Comparison of ENCODE assay signal across 1 cellular context in genomic region chr17:2215616-2216364, GRCh38.
A peak's percentile ranks its signal among the peaks of the same experiment; 100 is the strongest.
TF ChIP-seq lines count a peak whose summit lies in the region.

No MANE protein-coding gene starts in this region.

TF ChIP-seq in GM12878, 131 proteins besides CTCF, POLR2A, EP300 and RAD21 (continued from another document and continues in another):
- TF ChIP-seq MYC (IDR thresholded peaks at IDR 0.05; ENCODE audit: insufficient read depth, insufficient read length, insufficient replicate concordance, low read length, severe bottlenecking) (no peak), CHD2 (IDR thresholded peaks at IDR 0.05; ENCODE audit: borderline replicate concordance, low read depth, low read length) (peak; percentile 76), KAT2A (conservative IDR thresholded peaks at IDR 0.05; ENCODE audit: control insufficient read depth, low read depth, low read length) (no peak), EGR1 (IDR thresholded peaks at IDR 0.05; ENCODE audit: borderline replicate concordance in 1 of 2, low read depth in 2 of 2, low read length in 2 of 2) (no peak), NFIC (IDR thresholded peaks at IDR 0.05; ENCODE audit: low read depth, low read length) (no peak), HDAC2 (IDR thresholded peaks at IDR 0.05) (no peak), SREBF1 (IDR thresholded peaks at IDR 0.05; ENCODE audit: low read length) (no peak), NRF1 (conservative IDR thresholded peaks at IDR 0.05; ENCODE audit: low read depth, low read length) (no peak), CBX3 (IDR thresholded peaks at IDR 0.05; ENCODE audit: borderline replicate concordance, low read depth) (no peak), PML (IDR thresholded peaks at IDR 0.05; ENCODE audit: low read length) (peak; percentile 65; the same call in 1 of the 2 replicates), SUPT20H (IDR thresholded peaks at IDR 0.05; ENCODE audit: borderline replicate concordance, control insufficient read depth, low read depth, low read length) (no peak), JUND (IDR thresholded peaks at IDR 0.05; ENCODE audit: low read depth, low read length) (no peak), SMC3 (IDR thresholded peaks at IDR 0.05; ENCODE audit: borderline replicate concordance, low read length) (no peak; the same call in 1 of the 2 replicates), NR2C2 (IDR thresholded peaks at IDR 0.05; ENCODE audit: borderline replicate concordance, control insufficient read depth, insufficient read length, low read depth) (no peak), CHD1 (IDR thresholded peaks at IDR 0.05; ENCODE audit: low read depth, low read length) (0 out of 2 replicates have a peak, but pooled peaks have one; percentile 12), KDM1A (IDR thresholded peaks at IDR 0.05; ENCODE audit: borderline replicate concordance) (no peak), YBX1 (IDR thresholded peaks at IDR 0.05) (no peak), SPI1 (IDR thresholded peaks at IDR 0.05; ENCODE audit: borderline replicate concordance, insufficient read depth, low read depth, low read length) (peak; percentile 31; the same call in 1 of the 2 replicates), ZSCAN29 (IDR thresholded peaks at IDR 0.05) (no peak), ZNF622 (IDR thresholded peaks at IDR 0.05) (no peak), ZBTB40 (IDR thresholded peaks at IDR 0.05; ENCODE audit: borderline replicate concordance) (peak; percentile 40; the same call in 1 of the 2 replicates), BMI1 (IDR thresholded peaks at IDR 0.05; ENCODE audit: borderline replicate concordance) (no peak), CEBPB (IDR thresholded peaks at IDR 0.05; ENCODE audit: borderline replicate concordance in 1 of 2, low read depth in 2 of 2, low read length in 2 of 2) (no peak), TAF1 (IDR thresholded peaks at IDR 0.05; ENCODE audit: borderline replicate concordance, low read depth, low read length) (peak; percentile 71)
- TF ChIP-seq, protein P1, sequence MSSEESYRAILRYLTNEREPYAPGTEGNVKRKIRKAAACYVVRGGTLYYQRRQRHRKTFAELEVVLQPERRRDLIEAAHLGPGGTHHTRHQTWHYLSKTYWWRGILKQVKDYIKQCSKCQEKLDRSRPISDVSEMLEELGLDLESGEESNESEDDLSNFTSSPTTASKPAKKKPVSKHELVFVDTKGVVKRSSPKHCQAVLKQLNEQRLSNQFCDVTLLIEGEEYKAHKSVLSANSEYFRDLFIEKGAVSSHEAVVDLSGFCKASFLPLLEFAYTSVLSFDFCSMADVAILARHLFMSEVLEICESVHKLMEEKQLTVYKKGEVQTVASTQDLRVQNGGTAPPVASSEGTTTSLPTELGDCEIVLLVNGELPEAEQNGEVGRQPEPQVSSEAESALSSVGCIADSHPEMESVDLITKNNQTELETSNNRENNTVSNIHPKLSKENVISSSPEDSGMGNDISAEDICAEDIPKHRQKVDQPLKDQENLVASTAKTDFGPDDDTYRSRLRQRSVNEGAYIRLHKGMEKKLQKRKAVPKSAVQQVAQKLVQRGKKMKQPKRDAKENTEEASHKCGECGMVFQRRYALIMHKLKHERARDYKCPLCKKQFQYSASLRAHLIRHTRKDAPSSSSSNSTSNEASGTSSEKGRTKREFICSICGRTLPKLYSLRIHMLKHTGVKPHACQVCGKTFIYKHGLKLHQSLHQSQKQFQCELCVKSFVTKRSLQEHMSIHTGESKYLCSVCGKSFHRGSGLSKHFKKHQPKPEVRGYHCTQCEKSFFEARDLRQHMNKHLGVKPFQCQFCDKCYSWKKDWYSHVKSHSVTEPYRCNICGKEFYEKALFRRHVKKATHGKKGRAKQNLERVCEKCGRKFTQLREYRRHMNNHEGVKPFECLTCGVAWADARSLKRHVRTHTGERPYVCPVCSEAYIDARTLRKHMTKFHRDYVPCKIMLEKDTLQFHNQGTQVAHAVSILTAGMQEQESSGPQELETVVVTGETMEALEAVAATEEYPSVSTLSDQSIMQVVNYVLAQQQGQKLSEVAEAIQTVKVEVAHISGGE (CRISPR knock-in tag; IDR thresholded peaks at IDR 0.05): no peak
- TF ChIP-seq, protein P2, sequence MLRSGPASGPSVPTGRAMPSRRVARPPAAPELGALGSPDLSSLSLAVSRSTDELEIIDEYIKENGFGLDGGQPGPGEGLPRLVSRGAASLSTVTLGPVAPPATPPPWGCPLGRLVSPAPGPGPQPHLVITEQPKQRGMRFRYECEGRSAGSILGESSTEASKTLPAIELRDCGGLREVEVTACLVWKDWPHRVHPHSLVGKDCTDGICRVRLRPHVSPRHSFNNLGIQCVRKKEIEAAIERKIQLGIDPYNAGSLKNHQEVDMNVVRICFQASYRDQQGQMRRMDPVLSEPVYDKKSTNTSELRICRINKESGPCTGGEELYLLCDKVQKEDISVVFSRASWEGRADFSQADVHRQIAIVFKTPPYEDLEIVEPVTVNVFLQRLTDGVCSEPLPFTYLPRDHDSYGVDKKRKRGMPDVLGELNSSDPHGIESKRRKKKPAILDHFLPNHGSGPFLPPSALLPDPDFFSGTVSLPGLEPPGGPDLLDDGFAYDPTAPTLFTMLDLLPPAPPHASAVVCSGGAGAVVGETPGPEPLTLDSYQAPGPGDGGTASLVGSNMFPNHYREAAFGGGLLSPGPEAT (IDR thresholded peaks at IDR 0.05; ENCODE audit: low read depth): peak; percentile 79
- TF ChIP-seq, protein P3, sequence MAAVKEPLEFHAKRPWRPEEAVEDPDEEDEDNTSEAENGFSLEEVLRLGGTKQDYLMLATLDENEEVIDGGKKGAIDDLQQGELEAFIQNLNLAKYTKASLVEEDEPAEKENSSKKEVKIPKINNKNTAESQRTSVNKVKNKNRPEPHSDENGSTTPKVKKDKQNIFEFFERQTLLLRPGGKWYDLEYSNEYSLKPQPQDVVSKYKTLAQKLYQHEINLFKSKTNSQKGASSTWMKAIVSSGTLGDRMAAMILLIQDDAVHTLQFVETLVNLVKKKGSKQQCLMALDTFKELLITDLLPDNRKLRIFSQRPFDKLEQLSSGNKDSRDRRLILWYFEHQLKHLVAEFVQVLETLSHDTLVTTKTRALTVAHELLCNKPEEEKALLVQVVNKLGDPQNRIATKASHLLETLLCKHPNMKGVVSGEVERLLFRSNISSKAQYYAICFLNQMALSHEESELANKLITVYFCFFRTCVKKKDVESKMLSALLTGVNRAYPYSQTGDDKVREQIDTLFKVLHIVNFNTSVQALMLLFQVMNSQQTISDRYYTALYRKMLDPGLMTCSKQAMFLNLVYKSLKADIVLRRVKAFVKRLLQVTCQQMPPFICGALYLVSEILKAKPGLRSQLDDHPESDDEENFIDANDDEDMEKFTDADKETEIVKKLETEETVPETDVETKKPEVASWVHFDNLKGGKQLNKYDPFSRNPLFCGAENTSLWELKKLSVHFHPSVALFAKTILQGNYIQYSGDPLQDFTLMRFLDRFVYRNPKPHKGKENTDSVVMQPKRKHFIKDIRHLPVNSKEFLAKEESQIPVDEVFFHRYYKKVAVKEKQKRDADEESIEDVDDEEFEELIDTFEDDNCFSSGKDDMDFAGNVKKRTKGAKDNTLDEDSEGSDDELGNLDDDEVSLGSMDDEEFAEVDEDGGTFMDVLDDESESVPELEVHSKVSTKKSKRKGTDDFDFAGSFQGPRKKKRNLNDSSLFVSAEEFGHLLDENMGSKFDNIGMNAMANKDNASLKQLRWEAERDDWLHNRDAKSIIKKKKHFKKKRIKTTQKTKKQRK (IDR thresholded peaks at IDR 0.05; ENCODE audit: low read depth, low read length): no peak
- TF ChIP-seq, protein P4, sequence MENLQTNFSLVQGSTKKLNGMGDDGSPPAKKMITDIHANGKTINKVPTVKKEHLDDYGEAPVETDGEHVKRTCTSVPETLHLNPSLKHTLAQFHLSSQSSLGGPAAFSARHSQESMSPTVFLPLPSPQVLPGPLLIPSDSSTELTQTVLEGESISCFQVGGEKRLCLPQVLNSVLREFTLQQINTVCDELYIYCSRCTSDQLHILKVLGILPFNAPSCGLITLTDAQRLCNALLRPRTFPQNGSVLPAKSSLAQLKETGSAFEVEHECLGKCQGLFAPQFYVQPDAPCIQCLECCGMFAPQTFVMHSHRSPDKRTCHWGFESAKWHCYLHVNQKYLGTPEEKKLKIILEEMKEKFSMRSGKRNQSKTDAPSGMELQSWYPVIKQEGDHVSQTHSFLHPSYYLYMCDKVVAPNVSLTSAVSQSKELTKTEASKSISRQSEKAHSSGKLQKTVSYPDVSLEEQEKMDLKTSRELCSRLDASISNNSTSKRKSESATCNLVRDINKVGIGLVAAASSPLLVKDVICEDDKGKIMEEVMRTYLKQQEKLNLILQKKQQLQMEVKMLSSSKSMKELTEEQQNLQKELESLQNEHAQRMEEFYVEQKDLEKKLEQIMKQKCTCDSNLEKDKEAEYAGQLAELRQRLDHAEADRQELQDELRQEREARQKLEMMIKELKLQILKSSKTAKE (IDR thresholded peaks at IDR 0.05; ENCODE audit: low read depth, poor library complexity, severe bottlenecking): no peak
- TF ChIP-seq, protein P5, sequence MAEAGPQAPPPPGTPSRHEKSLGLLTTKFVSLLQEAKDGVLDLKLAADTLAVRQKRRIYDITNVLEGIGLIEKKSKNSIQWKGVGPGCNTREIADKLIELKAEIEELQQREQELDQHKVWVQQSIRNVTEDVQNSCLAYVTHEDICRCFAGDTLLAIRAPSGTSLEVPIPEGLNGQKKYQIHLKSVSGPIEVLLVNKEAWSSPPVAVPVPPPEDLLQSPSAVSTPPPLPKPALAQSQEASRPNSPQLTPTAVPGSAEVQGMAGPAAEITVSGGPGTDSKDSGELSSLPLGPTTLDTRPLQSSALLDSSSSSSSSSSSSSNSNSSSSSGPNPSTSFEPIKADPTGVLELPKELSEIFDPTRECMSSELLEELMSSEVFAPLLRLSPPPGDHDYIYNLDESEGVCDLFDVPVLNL (IDR thresholded peaks at IDR 0.05; ENCODE audit: low read depth, low read length): no peak
- TF ChIP-seq, protein P6, sequence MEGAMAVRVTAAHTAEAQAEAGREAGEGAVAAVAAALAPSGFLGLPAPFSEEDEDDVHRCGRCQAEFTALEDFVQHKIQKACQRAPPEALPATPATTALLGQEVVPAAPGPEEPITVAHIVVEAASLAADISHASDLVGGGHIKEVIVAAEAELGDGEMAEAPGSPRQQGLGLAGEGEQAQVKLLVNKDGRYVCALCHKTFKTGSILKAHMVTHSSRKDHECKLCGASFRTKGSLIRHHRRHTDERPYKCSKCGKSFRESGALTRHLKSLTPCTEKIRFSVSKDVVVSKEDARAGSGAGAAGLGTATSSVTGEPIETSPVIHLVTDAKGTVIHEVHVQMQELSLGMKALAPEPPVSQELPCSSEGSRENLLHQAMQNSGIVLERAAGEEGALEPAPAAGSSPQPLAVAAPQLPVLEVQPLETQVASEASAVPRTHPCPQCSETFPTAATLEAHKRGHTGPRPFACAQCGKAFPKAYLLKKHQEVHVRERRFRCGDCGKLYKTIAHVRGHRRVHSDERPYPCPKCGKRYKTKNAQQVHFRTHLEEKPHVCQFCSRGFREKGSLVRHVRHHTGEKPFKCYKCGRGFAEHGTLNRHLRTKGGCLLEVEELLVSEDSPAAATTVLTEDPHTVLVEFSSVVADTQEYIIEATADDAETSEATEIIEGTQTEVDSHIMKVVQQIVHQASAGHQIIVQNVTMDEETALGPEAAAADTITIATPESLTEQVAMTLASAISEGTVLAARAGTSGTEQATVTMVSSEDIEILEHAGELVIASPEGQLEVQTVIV (IDR thresholded peaks at IDR 0.05; ENCODE audit: borderline replicate concordance, partially characterized antibody): no peak
- TF ChIP-seq, protein P7, sequence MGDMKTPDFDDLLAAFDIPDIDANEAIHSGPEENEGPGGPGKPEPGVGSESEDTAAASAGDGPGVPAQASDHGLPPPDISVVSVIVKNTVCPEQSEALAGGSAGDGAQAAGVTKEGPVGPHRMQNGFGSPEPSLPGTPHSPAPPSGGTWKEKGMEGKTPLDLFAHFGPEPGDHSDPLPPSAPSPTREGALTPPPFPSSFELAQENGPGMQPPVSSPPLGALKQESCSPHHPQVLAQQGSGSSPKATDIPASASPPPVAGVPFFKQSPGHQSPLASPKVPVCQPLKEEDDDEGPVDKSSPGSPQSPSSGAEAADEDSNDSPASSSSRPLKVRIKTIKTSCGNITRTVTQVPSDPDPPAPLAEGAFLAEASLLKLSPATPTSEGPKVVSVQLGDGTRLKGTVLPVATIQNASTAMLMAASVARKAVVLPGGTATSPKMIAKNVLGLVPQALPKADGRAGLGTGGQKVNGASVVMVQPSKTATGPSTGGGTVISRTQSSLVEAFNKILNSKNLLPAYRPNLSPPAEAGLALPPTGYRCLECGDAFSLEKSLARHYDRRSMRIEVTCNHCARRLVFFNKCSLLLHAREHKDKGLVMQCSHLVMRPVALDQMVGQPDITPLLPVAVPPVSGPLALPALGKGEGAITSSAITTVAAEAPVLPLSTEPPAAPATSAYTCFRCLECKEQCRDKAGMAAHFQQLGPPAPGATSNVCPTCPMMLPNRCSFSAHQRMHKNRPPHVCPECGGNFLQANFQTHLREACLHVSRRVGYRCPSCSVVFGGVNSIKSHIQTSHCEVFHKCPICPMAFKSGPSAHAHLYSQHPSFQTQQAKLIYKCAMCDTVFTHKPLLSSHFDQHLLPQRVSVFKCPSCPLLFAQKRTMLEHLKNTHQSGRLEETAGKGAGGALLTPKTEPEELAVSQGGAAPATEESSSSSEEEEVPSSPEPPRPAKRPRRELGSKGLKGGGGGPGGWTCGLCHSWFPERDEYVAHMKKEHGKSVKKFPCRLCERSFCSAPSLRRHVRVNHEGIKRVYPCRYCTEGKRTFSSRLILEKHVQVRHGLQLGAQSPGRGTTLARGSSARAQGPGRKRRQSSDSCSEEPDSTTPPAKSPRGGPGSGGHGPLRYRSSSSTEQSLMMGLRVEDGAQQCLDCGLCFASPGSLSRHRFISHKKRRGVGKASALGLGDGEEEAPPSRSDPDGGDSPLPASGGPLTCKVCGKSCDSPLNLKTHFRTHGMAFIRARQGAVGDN (IDR thresholded peaks at IDR 0.05): peak; percentile 82; the same call in 1 of the 2 replicates
